ENCODE assay signal across 1 cellular context in the genomic region with DNA sequence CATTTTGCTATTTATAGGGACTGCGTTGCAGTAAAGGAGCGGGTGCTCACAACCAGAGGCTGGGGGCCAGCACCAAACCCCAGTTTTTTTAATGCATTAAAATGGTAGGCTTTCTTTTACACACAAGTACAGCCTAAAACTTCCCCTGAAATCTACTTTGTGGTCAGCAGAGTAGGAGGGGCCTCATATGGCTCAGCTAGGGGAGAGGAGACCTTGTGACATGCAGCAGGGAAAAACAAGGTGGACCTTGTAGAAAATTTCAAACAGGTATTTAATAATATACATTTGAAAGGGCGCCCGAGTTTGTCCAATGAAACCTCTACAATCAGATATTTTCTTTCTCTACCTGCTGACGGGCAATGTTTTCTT.
A peak's percentile ranks its signal among the peaks of the same experiment; 100 is the strongest.
TF ChIP-seq lines count a peak whose summit lies in the region.

No MANE protein-coding gene starts in this region.

TF ChIP-seq in K562, 482 proteins besides CTCF, POLR2A, EP300 and RAD21 (continued from another document):
- TF ChIP-seq, protein P1, sequence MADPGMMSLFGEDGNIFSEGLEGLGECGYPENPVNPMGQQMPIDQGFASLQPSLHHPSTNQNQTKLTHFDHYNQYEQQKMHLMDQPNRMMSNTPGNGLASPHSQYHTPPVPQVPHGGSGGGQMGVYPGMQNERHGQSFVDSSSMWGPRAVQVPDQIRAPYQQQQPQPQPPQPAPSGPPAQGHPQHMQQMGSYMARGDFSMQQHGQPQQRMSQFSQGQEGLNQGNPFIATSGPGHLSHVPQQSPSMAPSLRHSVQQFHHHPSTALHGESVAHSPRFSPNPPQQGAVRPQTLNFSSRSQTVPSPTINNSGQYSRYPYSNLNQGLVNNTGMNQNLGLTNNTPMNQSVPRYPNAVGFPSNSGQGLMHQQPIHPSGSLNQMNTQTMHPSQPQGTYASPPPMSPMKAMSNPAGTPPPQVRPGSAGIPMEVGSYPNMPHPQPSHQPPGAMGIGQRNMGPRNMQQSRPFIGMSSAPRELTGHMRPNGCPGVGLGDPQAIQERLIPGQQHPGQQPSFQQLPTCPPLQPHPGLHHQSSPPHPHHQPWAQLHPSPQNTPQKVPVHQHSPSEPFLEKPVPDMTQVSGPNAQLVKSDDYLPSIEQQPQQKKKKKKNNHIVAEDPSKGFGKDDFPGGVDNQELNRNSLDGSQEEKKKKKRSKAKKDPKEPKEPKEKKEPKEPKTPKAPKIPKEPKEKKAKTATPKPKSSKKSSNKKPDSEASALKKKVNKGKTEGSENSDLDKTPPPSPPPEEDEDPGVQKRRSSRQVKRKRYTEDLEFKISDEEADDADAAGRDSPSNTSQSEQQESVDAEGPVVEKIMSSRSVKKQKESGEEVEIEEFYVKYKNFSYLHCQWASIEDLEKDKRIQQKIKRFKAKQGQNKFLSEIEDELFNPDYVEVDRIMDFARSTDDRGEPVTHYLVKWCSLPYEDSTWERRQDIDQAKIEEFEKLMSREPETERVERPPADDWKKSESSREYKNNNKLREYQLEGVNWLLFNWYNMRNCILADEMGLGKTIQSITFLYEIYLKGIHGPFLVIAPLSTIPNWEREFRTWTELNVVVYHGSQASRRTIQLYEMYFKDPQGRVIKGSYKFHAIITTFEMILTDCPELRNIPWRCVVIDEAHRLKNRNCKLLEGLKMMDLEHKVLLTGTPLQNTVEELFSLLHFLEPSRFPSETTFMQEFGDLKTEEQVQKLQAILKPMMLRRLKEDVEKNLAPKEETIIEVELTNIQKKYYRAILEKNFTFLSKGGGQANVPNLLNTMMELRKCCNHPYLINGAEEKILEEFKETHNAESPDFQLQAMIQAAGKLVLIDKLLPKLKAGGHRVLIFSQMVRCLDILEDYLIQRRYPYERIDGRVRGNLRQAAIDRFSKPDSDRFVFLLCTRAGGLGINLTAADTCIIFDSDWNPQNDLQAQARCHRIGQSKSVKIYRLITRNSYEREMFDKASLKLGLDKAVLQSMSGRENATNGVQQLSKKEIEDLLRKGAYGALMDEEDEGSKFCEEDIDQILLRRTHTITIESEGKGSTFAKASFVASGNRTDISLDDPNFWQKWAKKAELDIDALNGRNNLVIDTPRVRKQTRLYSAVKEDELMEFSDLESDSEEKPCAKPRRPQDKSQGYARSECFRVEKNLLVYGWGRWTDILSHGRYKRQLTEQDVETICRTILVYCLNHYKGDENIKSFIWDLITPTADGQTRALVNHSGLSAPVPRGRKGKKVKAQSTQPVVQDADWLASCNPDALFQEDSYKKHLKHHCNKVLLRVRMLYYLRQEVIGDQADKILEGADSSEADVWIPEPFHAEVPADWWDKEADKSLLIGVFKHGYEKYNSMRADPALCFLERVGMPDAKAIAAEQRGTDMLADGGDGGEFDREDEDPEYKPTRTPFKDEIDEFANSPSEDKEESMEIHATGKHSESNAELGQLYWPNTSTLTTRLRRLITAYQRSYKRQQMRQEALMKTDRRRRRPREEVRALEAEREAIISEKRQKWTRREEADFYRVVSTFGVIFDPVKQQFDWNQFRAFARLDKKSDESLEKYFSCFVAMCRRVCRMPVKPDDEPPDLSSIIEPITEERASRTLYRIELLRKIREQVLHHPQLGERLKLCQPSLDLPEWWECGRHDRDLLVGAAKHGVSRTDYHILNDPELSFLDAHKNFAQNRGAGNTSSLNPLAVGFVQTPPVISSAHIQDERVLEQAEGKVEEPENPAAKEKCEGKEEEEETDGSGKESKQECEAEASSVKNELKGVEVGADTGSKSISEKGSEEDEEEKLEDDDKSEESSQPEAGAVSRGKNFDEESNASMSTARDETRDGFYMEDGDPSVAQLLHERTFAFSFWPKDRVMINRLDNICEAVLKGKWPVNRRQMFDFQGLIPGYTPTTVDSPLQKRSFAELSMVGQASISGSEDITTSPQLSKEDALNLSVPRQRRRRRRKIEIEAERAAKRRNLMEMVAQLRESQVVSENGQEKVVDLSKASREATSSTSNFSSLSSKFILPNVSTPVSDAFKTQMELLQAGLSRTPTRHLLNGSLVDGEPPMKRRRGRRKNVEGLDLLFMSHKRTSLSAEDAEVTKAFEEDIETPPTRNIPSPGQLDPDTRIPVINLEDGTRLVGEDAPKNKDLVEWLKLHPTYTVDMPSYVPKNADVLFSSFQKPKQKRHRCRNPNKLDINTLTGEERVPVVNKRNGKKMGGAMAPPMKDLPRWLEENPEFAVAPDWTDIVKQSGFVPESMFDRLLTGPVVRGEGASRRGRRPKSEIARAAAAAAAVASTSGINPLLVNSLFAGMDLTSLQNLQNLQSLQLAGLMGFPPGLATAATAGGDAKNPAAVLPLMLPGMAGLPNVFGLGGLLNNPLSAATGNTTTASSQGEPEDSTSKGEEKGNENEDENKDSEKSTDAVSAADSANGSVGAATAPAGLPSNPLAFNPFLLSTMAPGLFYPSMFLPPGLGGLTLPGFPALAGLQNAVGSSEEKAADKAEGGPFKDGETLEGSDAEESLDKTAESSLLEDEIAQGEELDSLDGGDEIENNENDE (IDR thresholded peaks at IDR 0.05; ENCODE audit: low read depth, low read length): no peak
- TF ChIP-seq SP1 (CRISPR knock-in tag; IDR thresholded peaks at IDR 0.05) (peak; percentile 31; the same call in 1 of the 2 replicates), EWSR1 (IDR thresholded peaks at IDR 0.05; ENCODE audit: borderline replicate concordance, low read depth, partially characterized antibody) (no peak), ETV5 (CRISPR knock-in tag; IDR thresholded peaks at IDR 0.05; ENCODE audit: low read depth) (no peak), RNF2 (IDR thresholded peaks at IDR 0.05) (0 out of 2 replicates have a peak, but pooled peaks have one; percentile 39), MED1 (CRISPR knock-in tag; IDR thresholded peaks at IDR 0.05; ENCODE audit: borderline replicate concordance) (no peak), CREB1 (IDR thresholded peaks at IDR 0.05) (no peak), CREB1 (CRISPR knock-in tag; IDR thresholded peaks at IDR 0.05) (no peak), LCOR (CRISPR knock-in tag; IDR thresholded peaks at IDR 0.05) (0 out of 2 replicates have a peak, but pooled peaks have one; percentile 33)
- TF ChIP-seq, protein P2, sequence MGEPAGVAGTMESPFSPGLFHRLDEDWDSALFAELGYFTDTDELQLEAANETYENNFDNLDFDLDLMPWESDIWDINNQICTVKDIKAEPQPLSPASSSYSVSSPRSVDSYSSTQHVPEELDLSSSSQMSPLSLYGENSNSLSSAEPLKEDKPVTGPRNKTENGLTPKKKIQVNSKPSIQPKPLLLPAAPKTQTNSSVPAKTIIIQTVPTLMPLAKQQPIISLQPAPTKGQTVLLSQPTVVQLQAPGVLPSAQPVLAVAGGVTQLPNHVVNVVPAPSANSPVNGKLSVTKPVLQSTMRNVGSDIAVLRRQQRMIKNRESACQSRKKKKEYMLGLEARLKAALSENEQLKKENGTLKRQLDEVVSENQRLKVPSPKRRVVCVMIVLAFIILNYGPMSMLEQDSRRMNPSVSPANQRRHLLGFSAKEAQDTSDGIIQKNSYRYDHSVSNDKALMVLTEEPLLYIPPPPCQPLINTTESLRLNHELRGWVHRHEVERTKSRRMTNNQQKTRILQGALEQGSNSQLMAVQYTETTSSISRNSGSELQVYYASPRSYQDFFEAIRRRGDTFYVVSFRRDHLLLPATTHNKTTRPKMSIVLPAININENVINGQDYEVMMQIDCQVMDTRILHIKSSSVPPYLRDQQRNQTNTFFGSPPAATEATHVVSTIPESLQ (CRISPR knock-in tag; IDR thresholded peaks at IDR 0.05): 0 out of 2 replicates have a peak, but pooled peaks have one; percentile 60
- TF ChIP-seq, protein P3, sequence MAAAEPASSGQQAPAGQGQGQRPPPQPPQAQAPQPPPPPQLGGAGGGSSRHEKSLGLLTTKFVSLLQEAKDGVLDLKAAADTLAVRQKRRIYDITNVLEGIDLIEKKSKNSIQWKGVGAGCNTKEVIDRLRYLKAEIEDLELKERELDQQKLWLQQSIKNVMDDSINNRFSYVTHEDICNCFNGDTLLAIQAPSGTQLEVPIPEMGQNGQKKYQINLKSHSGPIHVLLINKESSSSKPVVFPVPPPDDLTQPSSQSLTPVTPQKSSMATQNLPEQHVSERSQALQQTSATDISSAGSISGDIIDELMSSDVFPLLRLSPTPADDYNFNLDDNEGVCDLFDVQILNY (CRISPR knock-in tag; IDR thresholded peaks at IDR 0.05): 0 out of 2 replicates have a peak, but pooled peaks have one; percentile 2
- TF ChIP-seq, protein P4, sequence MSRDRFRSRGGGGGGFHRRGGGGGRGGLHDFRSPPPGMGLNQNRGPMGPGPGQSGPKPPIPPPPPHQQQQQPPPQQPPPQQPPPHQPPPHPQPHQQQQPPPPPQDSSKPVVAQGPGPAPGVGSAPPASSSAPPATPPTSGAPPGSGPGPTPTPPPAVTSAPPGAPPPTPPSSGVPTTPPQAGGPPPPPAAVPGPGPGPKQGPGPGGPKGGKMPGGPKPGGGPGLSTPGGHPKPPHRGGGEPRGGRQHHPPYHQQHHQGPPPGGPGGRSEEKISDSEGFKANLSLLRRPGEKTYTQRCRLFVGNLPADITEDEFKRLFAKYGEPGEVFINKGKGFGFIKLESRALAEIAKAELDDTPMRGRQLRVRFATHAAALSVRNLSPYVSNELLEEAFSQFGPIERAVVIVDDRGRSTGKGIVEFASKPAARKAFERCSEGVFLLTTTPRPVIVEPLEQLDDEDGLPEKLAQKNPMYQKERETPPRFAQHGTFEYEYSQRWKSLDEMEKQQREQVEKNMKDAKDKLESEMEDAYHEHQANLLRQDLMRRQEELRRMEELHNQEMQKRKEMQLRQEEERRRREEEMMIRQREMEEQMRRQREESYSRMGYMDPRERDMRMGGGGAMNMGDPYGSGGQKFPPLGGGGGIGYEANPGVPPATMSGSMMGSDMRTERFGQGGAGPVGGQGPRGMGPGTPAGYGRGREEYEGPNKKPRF (IDR thresholded peaks at IDR 0.05; ENCODE audit: low read depth, low read length): no peak
- TF ChIP-seq, protein P5, sequence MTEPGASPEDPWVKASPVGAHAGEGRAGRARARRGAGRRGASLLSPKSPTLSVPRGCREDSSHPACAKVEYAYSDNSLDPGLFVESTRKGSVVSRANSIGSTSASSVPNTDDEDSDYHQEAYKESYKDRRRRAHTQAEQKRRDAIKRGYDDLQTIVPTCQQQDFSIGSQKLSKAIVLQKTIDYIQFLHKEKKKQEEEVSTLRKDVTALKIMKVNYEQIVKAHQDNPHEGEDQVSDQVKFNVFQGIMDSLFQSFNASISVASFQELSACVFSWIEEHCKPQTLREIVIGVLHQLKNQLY (CRISPR knock-in tag; conservative IDR thresholded peaks at IDR 0.05): no peak
